In genomic region chr6:11270030-11271027, GRCh38 we compare ENCODE assay signal across 11 cellular contexts. TPM values are rescaled to one million over a fixed set of nuclear protein-coding genes. Genes with fewer than 3 reads are reported as not detected.
A peak's percentile ranks its signal among the peaks of the same experiment; 100 is the strongest.
DNase-seq lines count a peak whose midpoint lies in the region; TF ChIP-seq lines count a peak whose summit lies in the region.
"Had no signal": no experiment of that assay in that cellular context is flagged by ENCODE, and none has a peak within 500 bp of the region (broad histone marks: within the 10 kb centered on the region; RNA-seq: fewer than 3 reads in every experiment).

No MANE protein-coding gene starts in this region.

- H3K27ac Mint-ChIP-seq in activated CD4-positive, alpha-beta memory T cell treated with anti-CD3 and anti-CD28 coated beads, Interleukin-2, amount 10 ng/mL, durations not matched to agents 7 days and 5 days = no peak overlapping the region
- H3K27ac Mint-ChIP-seq: activated naive CD8-positive, alpha-beta T cell treated with anti-CD3 and anti-CD28 coated beads, Interleukin-2, amount 50 U/mL, for 24 hours had no signal

- POLR2A ChIA-PET in activated CD4-positive, alpha-beta memory T cell treated with anti-CD3 and anti-CD28 coated beads, Interleukin-2, amount 10 ng/mL, durations not matched to agents 7 days and 5 days (lab: Charles Lee) = interaction anchor here (0.9 to 1.2 kb wide), 2 partner anchors 36 to 38 kb away, joined by 3 to 5 read pairs; partner anchors contain the start of gene NEDD9

- no peaks in the 10 kb centered on the region for H3K9me3 Mint-ChIP-seq in activated CD4-positive, alpha-beta memory T cell treated with anti-CD3 and anti-CD28 coated beads, Interleukin-2, amount 10 ng/mL, durations not matched to agents 7 days and 5 days
- H3K9me3 Mint-ChIP-seq: activated naive CD8-positive, alpha-beta T cell treated with anti-CD3 and anti-CD28 coated beads, Interleukin-2, amount 50 U/mL, for 24 hours had no signal

- peak overlapping the region in 1 of 4 donors; percentile 13 for H3K4me3 ChIP-seq in Peyer's patch
- no peak overlapping the region for H3K4me3 ChIP-seq in hepatocyte
- H3K4me3 ChIP-seq in stomach = no peak overlapping the region

- H4K20me1 ChIP-seq in hepatocyte (ENCODE audit: insufficient read depth, poor library complexity, severe bottlenecking) = no peaks in the 10 kb centered on the region

- no peak for TF ChIP-seq CTCF in Peyer's patch (IDR thresholded peaks at IDR 0.05)
- TF ChIP-seq CTCF in hepatocyte (IDR thresholded peaks at IDR 0.05; ENCODE audit: poor library complexity) = no peak
- TF ChIP-seq CTCF in stomach (IDR thresholded peaks at IDR 0.05) = no peak

- H3K4me3 Mint-ChIP-seq in activated CD4-positive, alpha-beta memory T cell treated with anti-CD3 and anti-CD28 coated beads, Interleukin-2, amount 10 ng/mL, durations not matched to agents 7 days and 5 days = no peak overlapping the region
- H3K4me3 Mint-ChIP-seq: activated naive CD8-positive, alpha-beta T cell treated with anti-CD3 and anti-CD28 coated beads, Interleukin-2, amount 50 U/mL, for 24 hours had no signal

- H3K27me3 ChIP-seq in Peyer's patch (no peaks in the 10 kb centered on the region), hepatocyte (no peaks in the 10 kb centered on the region), stomach (no peaks in the 10 kb centered on the region)

- peaks cover 4% of the 10 kb centered on the region for H3K4me1 Mint-ChIP-seq in activated CD4-positive, alpha-beta memory T cell treated with anti-CD3 and anti-CD28 coated beads, Interleukin-2, amount 10 ng/mL, durations not matched to agents 7 days and 5 days

- CTCF ChIA-PET in activated CD4-positive, alpha-beta memory T cell treated with anti-CD3 and anti-CD28 coated beads, Interleukin-2, amount 10 ng/mL, durations not matched to agents 7 days and 5 days (lab: Charles Lee) = no interaction called here

- H3K4me2 ChIP-seq in hepatocyte = peak overlapping the region; percentile 54

- H3K27ac ChIP-seq in Peyer's patch (peak overlapping the region in 3 of 4 donors; percentile 62 to 92 (median 82)), hepatocyte (peak overlapping the region; percentile 80), stomach (peak overlapping the region in 4 of 5 donors; percentile 3 to 58 (median 34))

- intact Hi-C loops in stomach (cut with DNase I; ENCODE audit: low total_unique reads) = no loop called here

- 29% methylated on average over 12 of the region's 12 CpGs for WGBS in hepatocyte (ENCODE audit: low lambda C conversion rate, missing lambda C conversion rate)
- WGBS in stomach, 5 donors = 43 to 67% (median 51%) methylated on average over 12 of the region's 12 CpGs

- no peaks in the 10 kb centered on the region for H3K9me2 ChIP-seq in hepatocyte (replicated peaks; ENCODE audit: insufficient read depth)

- H3K4me1 ChIP-seq in Peyer's patch = peaks cover 0 to 26% (median 6%) of the 10 kb centered on the region in 4 donors
- peaks cover 32% of the 10 kb centered on the region for H3K4me1 ChIP-seq in hepatocyte (ENCODE audit: insufficient read depth)
- peaks cover 12 to 42% (median 30%) of the 10 kb centered on the region in 4 donors for H3K4me1 ChIP-seq in stomach

- H3K79me2 ChIP-seq in hepatocyte = no peaks in the 10 kb centered on the region

- no peak for TF ChIP-seq EP300 in stomach (IDR thresholded peaks at IDR 0.05)

- peaks cover 43% of the 10 kb centered on the region for H3K36me3 Mint-ChIP-seq in activated CD4-positive, alpha-beta memory T cell treated with anti-CD3 and anti-CD28 coated beads, Interleukin-2, amount 10 ng/mL, durations not matched to agents 7 days and 5 days (ENCODE audit: low read depth)

- DNase-seq in NCI-H2196 (lab: John Stamatoyannopoulos, UW; ENCODE audit: unreplicated experiment) (peak; percentile 10), NCI-H2196 treated with DMSO at 0.1 percent for 48 hours (lab: John Stamatoyannopoulos, UW; ENCODE audit: unreplicated experiment) (no peak), Peyer's patch (peak in 2 of 3 donors; percentile 66 to 86), hepatocyte (ENCODE audit: low spot score) (peak; percentile 86), stomach (no peak), NCI-H1048 (lab: John Stamatoyannopoulos, UW) (no peak), HK-2 (ENCODE audit: unreplicated experiment) (no peak)
- DNase-seq in activated CD4-positive, alpha-beta memory T cell treated with anti-CD3 and anti-CD28 coated beads, Interleukin-2, amount 10 ng/mL, durations not matched to agents 7 days and 5 days = no peak
- DNase-seq: activated naive CD8-positive, alpha-beta T cell treated with anti-CD3 and anti-CD28 coated beads, Interleukin-2, amount 50 U/mL, for 24 hours; Karpas-422; NK-92 treated with Interleukin-12 subunit alpha and Interleukin-12 subunit beta, amount 100 ng/mL, for 24 hours had no signal

- H3K9me3 ChIP-seq in Peyer's patch (no peaks in the 10 kb centered on the region), hepatocyte (ENCODE audit: low read depth) (no peaks in the 10 kb centered on the region), stomach (no peaks in the 10 kb centered on the region)

- H3K27me3 Mint-ChIP-seq in activated CD4-positive, alpha-beta memory T cell treated with anti-CD3 and anti-CD28 coated beads, Interleukin-2, amount 10 ng/mL, durations not matched to agents 7 days and 5 days = no peaks in the 10 kb centered on the region
- H3K27me3 Mint-ChIP-seq: activated naive CD8-positive, alpha-beta T cell treated with anti-CD3 and anti-CD28 coated beads, Interleukin-2, amount 50 U/mL, for 24 hours had no signal

- H3K36me3 ChIP-seq in Peyer's patch (no peaks in the 10 kb centered on the region), hepatocyte (replicated peaks; ENCODE audit: insufficient read depth, low read depth) (no peaks in the 10 kb centered on the region), stomach (no peaks in the 10 kb centered on the region)

- H2AFZ ChIP-seq in hepatocyte = no peak overlapping the region

- TF ChIP-seq POLR2A in Peyer's patch (IDR thresholded peaks at IDR 0.05) (peak; percentile 62 to 83), stomach (IDR thresholded peaks at IDR 0.05) (no peak)

RNA-seq across cellular contexts. Expression of gene NEDD9, which starts 37.9 kb away (rescaled TPM):
- 10 to 100 TPM; 63.9 to 97.0 (median 87.5) TPM for total RNA-seq in Peyer's patch
- total RNA-seq in hepatocyte = 55.1 and 57.3 TPM in 2 replicates
- polyA plus RNA-seq in hepatocyte = 59.3 and 67.1 TPM in 2 replicates
- 10 to 100 TPM; 11.3 to 97.9 (median 48.2) TPM for total RNA-seq in stomach
- 10 to 100 TPM in 1 of 3 donors, 1 to 10 TPM in 2; 4.2 to 19.6 (median 9.2) TPM for polyA plus RNA-seq in stomach
- total RNA-seq in activated CD4-positive, alpha-beta memory T cell treated with anti-CD3 and anti-CD28 coated beads, Interleukin-2, amount 10 ng/mL, durations not matched to agents 7 days and 5 days = 10 to 100 TPM; 60.1 to 64.8 TPM

Comparison
In these comparisons a context has a peak if more than half of its experiments do, and no peak if none do; other contexts are left out.
1. DNase-seq: peak in NCI-H2196 (single experiment), Peyer's patch (2 of 3) and hepatocyte (single experiment); none in NCI-H2196 treated with DMSO at 0.1 percent for 48 hours (single experiment), stomach (single experiment), NCI-H1048 (single experiment), activated CD4-positive, alpha-beta memory T cell treated with anti-CD3 and anti-CD28 coated beads, Interleukin-2, amount 10 ng/mL, durations not matched to agents 7 days and 5 days (single experiment) and HK-2 (single experiment).
2. POLR2A ChIP-seq: peak in Peyer's patch (2 of 2); none in stomach (0 of 4).
3. Peak in every context shown above with its lines, with median percentiles within 50 percentile points of each other: H3K27ac ChIP-seq.